Comparison of ENCODE assay signal across 11 cellular contexts in the genomic region with DNA sequence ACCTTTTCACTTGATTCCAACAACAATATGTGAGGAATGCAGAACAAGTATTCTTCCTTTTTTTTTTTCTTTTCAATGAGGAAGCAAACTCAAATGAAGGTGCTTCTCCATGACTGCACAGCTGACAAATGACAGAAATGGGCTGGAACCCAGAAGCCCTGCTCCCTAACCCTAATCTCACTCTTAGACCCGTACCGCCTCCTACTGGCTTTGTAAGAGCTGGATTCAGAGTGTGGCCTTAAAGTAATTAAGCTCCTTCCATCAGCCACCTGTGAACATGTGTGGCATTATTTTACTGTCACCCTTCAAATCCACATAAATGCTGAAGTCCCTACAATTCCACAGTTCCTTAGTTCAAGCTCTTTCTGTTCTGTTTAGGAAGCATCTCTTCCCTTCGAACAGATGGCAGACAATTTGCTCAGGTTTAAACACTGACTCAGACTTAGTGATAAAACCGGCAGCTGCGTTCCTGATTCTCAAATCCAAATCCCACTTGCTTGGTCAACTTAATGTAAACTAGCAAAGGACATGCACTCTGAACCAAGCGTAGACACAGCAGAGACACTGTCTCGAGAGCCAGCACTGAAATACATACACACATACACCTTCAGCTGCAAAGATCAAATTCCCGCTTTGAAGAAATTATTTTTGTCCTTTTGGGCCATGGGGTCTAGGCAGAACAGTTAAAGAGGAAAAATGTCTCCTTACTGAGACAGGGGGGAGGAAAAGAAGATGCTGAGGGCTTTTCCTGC.
DNase-seq lines count a peak whose midpoint lies in the region; ATAC-seq, FAIRE-seq and TF ChIP-seq lines count a peak whose summit lies in the region.
"Had no signal": no experiment of that assay in that cellular context is flagged by ENCODE, and none has a peak within 500 bp of the region (broad histone marks: within the 10 kb centered on the region; RNA-seq: fewer than 3 reads in every experiment).

No MANE protein-coding gene starts in this region.

- H3K9me3 Mint-ChIP-seq in astrocyte (ENCODE audit: unreplicated experiment) = peaks cover 2% of the 10 kb centered on the region
- H3K9me3 Mint-ChIP-seq in activated naive CD8-positive, alpha-beta T cell treated with anti-CD3 and anti-CD28 coated beads, Interleukin-2, amount 50 U/mL, for 24 hours = no peaks in the 10 kb centered on the region
- H3K9me3 Mint-ChIP-seq: stimulated activated naive CD8-positive, alpha-beta T cell treated with anti-CD3 and anti-CD28 coated beads, Interleukin-15, Interleukin-2, amounts not matched to agents 100 ng/mL and 50 ng/mL, for 24 hours had no signal

- no peak overlapping the region for H3K9ac ChIP-seq in DND-41 (ENCODE audit: low read depth, low read length)
- no peak overlapping the region for H3K9ac ChIP-seq in astrocyte (ENCODE audit: low read length)

- H3K36me3 ChIP-seq in DND-41 (ENCODE audit: insufficient read depth, low read length) = no peaks in the 10 kb centered on the region
- H3K36me3 ChIP-seq in astrocyte (ENCODE audit: insufficient read depth, low read length) = no peaks in the 10 kb centered on the region

- TF ChIP-seq CTCF in DND-41 (IDR thresholded peaks at IDR 0.05; ENCODE audit: borderline replicate concordance, extremely low read depth, low read length, poor library complexity, severe bottlenecking) (peak; percentile 12), astrocyte (IDR thresholded peaks at IDR 0.05; ENCODE audit: insufficient read depth, low read depth, low read length) (no peak)

- H3K27ac ChIP-seq in DND-41 (ENCODE audit: low read length) (no peak overlapping the region), astrocyte (ENCODE audit: low read depth, low read length) (no peak overlapping the region)

- H3K27me3 ChIP-seq in DND-41 (ENCODE audit: insufficient read depth, low read length, poor library complexity) = no peaks in the 10 kb centered on the region
- H3K27me3 ChIP-seq in astrocyte (ENCODE audit: insufficient read depth, low read length) = no peaks in the 10 kb centered on the region

- H3K79me2 ChIP-seq in DND-41 (ENCODE audit: insufficient read depth, low read length) (no peaks in the 10 kb centered on the region), astrocyte (ENCODE audit: insufficient read depth, low read length) (no peaks in the 10 kb centered on the region)

- no peaks in the 10 kb centered on the region for H3K4me1 Mint-ChIP-seq in astrocyte (ENCODE audit: low read depth, unreplicated experiment)
- H3K4me1 Mint-ChIP-seq in activated naive CD8-positive, alpha-beta T cell treated with anti-CD3 and anti-CD28 coated beads, Interleukin-2, amount 50 U/mL, for 24 hours = no peaks in the 10 kb centered on the region
- H3K4me1 Mint-ChIP-seq: brain had no signal

- no peaks in the 10 kb centered on the region for H3K36me3 Mint-ChIP-seq in astrocyte (ENCODE audit: low read depth, unreplicated experiment)
- no peaks in the 10 kb centered on the region for H3K36me3 Mint-ChIP-seq in activated naive CD8-positive, alpha-beta T cell treated with anti-CD3 and anti-CD28 coated beads, Interleukin-2, amount 50 U/mL, for 24 hours (ENCODE audit: low read depth)
- H3K36me3 Mint-ChIP-seq: brain had no signal

- H3K27ac Mint-ChIP-seq in astrocyte (ENCODE audit: unreplicated experiment) = no peak overlapping the region
- H3K27ac Mint-ChIP-seq in activated naive CD8-positive, alpha-beta T cell treated with anti-CD3 and anti-CD28 coated beads, Interleukin-2, amount 50 U/mL, for 24 hours = no peak overlapping the region
- H3K27ac Mint-ChIP-seq: brain; stimulated activated naive CD8-positive, alpha-beta T cell treated with anti-CD3 and anti-CD28 coated beads, Interleukin-15, Interleukin-2, amounts not matched to agents 100 ng/mL and 50 ng/mL, for 24 hours had no signal

- no peak overlapping the region for H3K4me3 Mint-ChIP-seq in astrocyte (ENCODE audit: unreplicated experiment)
- no peak overlapping the region for H3K4me3 Mint-ChIP-seq in activated naive CD8-positive, alpha-beta T cell treated with anti-CD3 and anti-CD28 coated beads, Interleukin-2, amount 50 U/mL, for 24 hours
- H3K4me3 Mint-ChIP-seq: brain; stimulated activated naive CD8-positive, alpha-beta T cell treated with anti-CD3 and anti-CD28 coated beads, Interleukin-15, Interleukin-2, amounts not matched to agents 100 ng/mL and 50 ng/mL, for 24 hours had no signal

- H3K9me3 ChIP-seq in DND-41 (ENCODE audit: insufficient read depth, low read length, severe bottlenecking) (no peaks in the 10 kb centered on the region), astrocyte (ENCODE audit: insufficient read depth, low read depth, low read length) (no peaks in the 10 kb centered on the region)

- H3K27me3 Mint-ChIP-seq in astrocyte (ENCODE audit: low read depth, unreplicated experiment) = peaks cover 5% of the 10 kb centered on the region
- peaks cover 6% of the 10 kb centered on the region for H3K27me3 Mint-ChIP-seq in activated naive CD8-positive, alpha-beta T cell treated with anti-CD3 and anti-CD28 coated beads, Interleukin-2, amount 50 U/mL, for 24 hours

- H2AFZ ChIP-seq in DND-41 (ENCODE audit: low read depth, low read length) (no peak overlapping the region), astrocyte (ENCODE audit: low read depth, low read length) (no peak overlapping the region)

- H4K20me1 ChIP-seq in DND-41 (ENCODE audit: insufficient read depth, low read length) (no peaks in the 10 kb centered on the region), astrocyte (ENCODE audit: insufficient read depth, low read length) (no peaks in the 10 kb centered on the region)

- no peak overlapping the region for H3K4me3 ChIP-seq in DND-41 (ENCODE audit: low read depth in 1 of 2, low read length in 2 of 2)
- no peak overlapping the region for H3K4me3 ChIP-seq in astrocyte (ENCODE audit: insufficient read depth, low read depth, low read length)

- H3K4me2 ChIP-seq in DND-41 (ENCODE audit: insufficient read depth, low read length) (no peak overlapping the region), astrocyte (ENCODE audit: low read length) (peak overlapping the region; percentile 99)

- FAIRE-seq in astrocyte (lab: Jason Lieb, UNC) = no peak

- H3K4me1 ChIP-seq in DND-41 (ENCODE audit: insufficient read depth, low read length) = no peaks in the 10 kb centered on the region
- H3K4me1 ChIP-seq in astrocyte (ENCODE audit: insufficient read depth, low read length) = peaks cover 19% of the 10 kb centered on the region

- DNase-seq in DND-41 (no peak), M059J (ENCODE audit: low read depth) (peak; percentile 69), astrocyte (ENCODE audit: low read depth) (peak; percentile 58), lung microvascular endothelial cell (ENCODE audit: low read depth in 2 of 2) (peak; percentile 6 to 11), NCI-H2196 treated with DMSO at 0.1 percent for 48 hours (lab: John Stamatoyannopoulos, UW; ENCODE audit: unreplicated experiment) (no peak), COR-L47 (lab: John Stamatoyannopoulos, UW) (no peak)
- no peak for DNase-seq in stimulated activated CD4-positive, alpha-beta T cell treated with anti-CD3 and anti-CD28 coated beads, Interleukin-4, amount 100 ng/mL, for 4 hours
- DNase-seq in activated naive CD8-positive, alpha-beta T cell treated with anti-CD3 and anti-CD28 coated beads, Interleukin-2, amount 50 U/mL, for 24 hours = no peak
- DNase-seq: T-helper 2 cell had no signal

- ATAC-seq in DND-41 (ENCODE audit: insufficient read depth, low read depth) = no peak
- ATAC-seq in activated naive CD8-positive, alpha-beta T cell treated with anti-CD3 and anti-CD28 coated beads, Interleukin-2, amount 50 U/mL, for 24 hours = no peak

Comparison
In these comparisons a context has a peak if more than half of its experiments do, and no peak if none do; other contexts are left out.
1. DNase-seq: peak in M059J (single experiment), astrocyte (single experiment) and lung microvascular endothelial cell (2 of 2); none in DND-41 (single experiment), NCI-H2196 treated with DMSO at 0.1 percent for 48 hours (single experiment), COR-L47 (single experiment), stimulated activated CD4-positive, alpha-beta T cell treated with anti-CD3 and anti-CD28 coated beads, Interleukin-4, amount 100 ng/mL, for 4 hours (0 of 2) and activated naive CD8-positive, alpha-beta T cell treated with anti-CD3 and anti-CD28 coated beads, Interleukin-2, amount 50 U/mL, for 24 hours (single experiment).